ENCODE assay signal across 17 cellular contexts in the genomic region with DNA sequence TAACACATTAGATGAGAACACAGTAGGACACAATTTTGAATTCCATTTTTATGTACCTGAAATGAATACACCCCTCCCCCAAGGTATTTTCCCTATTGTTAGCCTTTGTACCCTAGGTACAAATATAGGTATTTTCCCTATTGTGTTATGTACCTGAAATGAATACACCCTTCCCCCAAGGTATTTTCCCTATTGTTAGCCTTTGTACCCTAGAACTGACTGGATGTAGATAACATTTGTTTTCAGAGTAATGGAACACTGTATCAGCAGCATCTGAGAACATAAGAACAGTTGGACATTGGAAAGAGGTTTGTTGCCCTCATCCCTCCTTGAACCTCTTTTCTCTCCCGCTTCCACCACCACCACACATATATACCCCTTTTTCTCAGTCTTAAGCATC.
"Had no signal": no experiment of that assay in that cellular context is flagged by ENCODE, and none has a peak within 500 bp of the region (broad histone marks: within the 10 kb centered on the region; RNA-seq: fewer than 3 reads in every experiment).

No MANE protein-coding gene starts in this region.

- ATAC-seq: activated CD8-positive, alpha-beta T cell treated with anti-CD3 and anti-CD28 coated beads, Interleukin-2, amount 10 ng/mL, durations not matched to agents 7 days and 5 days; naive thymus-derived CD4-positive, alpha-beta T cell; psoas muscle; sciatic nerve; T-cell had no signal

- H3K9me3 Mint-ChIP-seq: activated naive CD4-positive, alpha-beta T cell treated with anti-CD3 and anti-CD28 coated beads, Interleukin-2, amount 10 ng/mL, durations not matched to agents 7 days and 5 days; activated T-helper 2 cell treated with anti-CD3 and anti-CD28 coated beads, Interferon-gamma antibody, Interleukin-2, Interleukin-4, amounts not matched to agents 10 μg/mL and 5 μg/mL and 100 μg/mL, durations not matched to agents 14 hours and 24 hours and 36 hours; T-cell had no signal

- DNase-seq: activated CD4-positive, alpha-beta T cell treated with anti-CD3 and anti-CD28 coated beads for 4 hours; activated CD8-positive, alpha-beta T cell treated with anti-CD3 and anti-CD28 coated beads, Interleukin-2, amount 10 ng/mL, durations not matched to agents 7 days and 5 days; activated naive CD4-positive, alpha-beta T cell treated with anti-CD3 and anti-CD28 coated beads, Interleukin-2, amount 10 ng/mL, durations not matched to agents 7 days and 5 days; amygdala; endodermal cell; naive thymus-derived CD4-positive, alpha-beta T cell; nucleus accumbens; psoas muscle; stimulated activated CD4-positive, alpha-beta T cell treated with anti-CD3 and anti-CD28 coated beads, Interleukin-2, amount 100 ng/mL, for 24 hours; stimulated activated naive CD4-positive, alpha-beta T cell treated with Interleukin-2 at 50 U/mL for 16 hours; T-cell; T1000 had no signal

- H3K27ac Mint-ChIP-seq: activated CD8-positive, alpha-beta T cell treated with anti-CD3 and anti-CD28 coated beads, Interleukin-2, amount 10 ng/mL, durations not matched to agents 7 days and 5 days; activated naive CD4-positive, alpha-beta T cell treated with anti-CD3 and anti-CD28 coated beads, Interleukin-2, amount 10 ng/mL, durations not matched to agents 7 days and 5 days; activated T-helper 2 cell treated with anti-CD3 and anti-CD28 coated beads, Interferon-gamma antibody, Interleukin-2, Interleukin-4, amounts not matched to agents 10 μg/mL and 5 μg/mL and 100 μg/mL, durations not matched to agents 14 hours and 24 hours and 36 hours; endodermal cell had no signal

- H3K4me1 ChIP-seq: breast epithelium, testis, vagina had no signal

- H3K9me3 ChIP-seq: psoas muscle, testis, vagina had no signal

- H3K4me3 ChIP-seq: breast epithelium, psoas muscle, testis, vagina had no signal

- H3K4me1 Mint-ChIP-seq: activated naive CD4-positive, alpha-beta T cell treated with anti-CD3 and anti-CD28 coated beads, Interleukin-2, amount 10 ng/mL, durations not matched to agents 7 days and 5 days; endodermal cell; T-cell had no signal

- H3K4me3 Mint-ChIP-seq: activated CD8-positive, alpha-beta T cell treated with anti-CD3 and anti-CD28 coated beads, Interleukin-2, amount 10 ng/mL, durations not matched to agents 7 days and 5 days; activated naive CD4-positive, alpha-beta T cell treated with anti-CD3 and anti-CD28 coated beads, Interleukin-2, amount 10 ng/mL, durations not matched to agents 7 days and 5 days; endodermal cell; naive thymus-derived CD4-positive, alpha-beta T cell; T-cell had no signal

- H3K27me3 ChIP-seq: testis, vagina had no signal

- H3K27me3 Mint-ChIP-seq: activated naive CD4-positive, alpha-beta T cell treated with anti-CD3 and anti-CD28 coated beads, Interleukin-2, amount 10 ng/mL, durations not matched to agents 7 days and 5 days; naive thymus-derived CD4-positive, alpha-beta T cell; T-cell had no signal

- H3K36me3 ChIP-seq: breast epithelium had no signal

- H3K27ac ChIP-seq: breast epithelium, psoas muscle, testis, vagina had no signal
